Comparison of ENCODE assay signal across 13 cellular contexts in genomic region chr22:39183991-39184585, GRCh38. TPM values are rescaled to one million over a fixed set of nuclear protein-coding genes. Genes with fewer than 3 reads are reported as not detected.
DNase-seq lines count a peak whose midpoint lies in the region; ATAC-seq, FAIRE-seq and TF ChIP-seq lines count a peak whose summit lies in the region.
"Had no signal": no experiment of that assay in that cellular context is flagged by ENCODE, and none has a peak within 500 bp of the region (broad histone marks: within the 10 kb centered on the region; RNA-seq: fewer than 3 reads in every experiment).

No MANE protein-coding gene starts in this region.

- peaks cover 8% of the 10 kb centered on the region for H3K9me3 Mint-ChIP-seq in glutamatergic neuron (ENCODE audit: unreplicated experiment)

- FAIRE-seq in HTR-8/SVneo (lab: Jason Lieb, UNC), result peak; percentile 83
- FAIRE-seq: frontal cortex, GM12878, H54 had no signal

- no peak overlapping the region for H3K4me2 ChIP-seq in smooth muscle cell
- H3K4me2 ChIP-seq: BLaER1 had no signal

- H3K9ac ChIP-seq in smooth muscle cell (ENCODE audit: low read depth), result no peak overlapping the region
- H3K9ac ChIP-seq: BLaER1 had no signal

- TF ChIP-seq POLR2A in esophagus squamous epithelium (IDR thresholded peaks at IDR 0.05), result no peak

- ATAC-seq in GM21737 (IDR thresholded peaks at IDR 0.05; ENCODE audit: unreplicated experiment) (no peak), HG02588 (IDR thresholded peaks at IDR 0.05; ENCODE audit: unreplicated experiment) (no peak)
- ATAC-seq: GM12878 had no signal

- peaks cover 6 to 29% (median 8%) of the 10 kb centered on the region in 3 donors for H3K4me1 ChIP-seq in esophagus squamous epithelium
- H3K4me1 ChIP-seq in smooth muscle cell (ENCODE audit: low read depth), result no peaks in the 10 kb centered on the region
- H3K4me1 ChIP-seq: BLaER1 had no signal

- peak overlapping the region; percentile 32; the same call in 1 of the 2 replicates for H3K27ac ChIP-seq in 22Rv1
- H3K27ac ChIP-seq in esophagus squamous epithelium, result peak overlapping the region in 3 of 4 donors; percentile 63 to 82 (median 77)
- H3K27ac ChIP-seq in smooth muscle cell (ENCODE audit: low read depth), result no peak overlapping the region
- H3K27ac ChIP-seq: BLaER1 had no signal

- TF ChIP-seq CTCF in 22Rv1 (IDR thresholded peaks at IDR 0.05) (no peak), esophagus squamous epithelium (IDR thresholded peaks at IDR 0.05) (no peak), glutamatergic neuron (IDR thresholded peaks at IDR 0.05; ENCODE audit: partially characterized antibody, unreplicated experiment) (no peak), smooth muscle cell (IDR thresholded peaks at IDR 0.05; ENCODE audit: borderline replicate concordance, insufficient read depth, poor library complexity, severe bottlenecking) (no peak)

- H3K27me3 Mint-ChIP-seq in glutamatergic neuron (ENCODE audit: unreplicated experiment), result peaks cover 5% of the 10 kb centered on the region

- peaks cover 4% of the 10 kb centered on the region for H3K36me3 Mint-ChIP-seq in glutamatergic neuron (ENCODE audit: unreplicated experiment)

- WGBS in esophagus squamous epithelium, 2 donors, result 78 to 87% methylated on average over 9 to 10 of the region's 13 CpGs
- WGBS in smooth muscle cell (ENCODE audit: low lambda C conversion rate), result 89% methylated on average over 13 of the region's 13 CpGs

- no peaks in the 10 kb centered on the region for H3K79me2 ChIP-seq in smooth muscle cell (ENCODE audit: low read depth)

- H3K4me3 ChIP-seq in esophagus squamous epithelium, result no peak overlapping the region
- no peak overlapping the region for H3K4me3 ChIP-seq in smooth muscle cell
- H3K4me3 ChIP-seq: BLaER1, GM12878 had no signal

- H4K20me1 ChIP-seq in smooth muscle cell (ENCODE audit: low read depth), result no peaks in the 10 kb centered on the region
- H4K20me1 ChIP-seq: BLaER1 had no signal

- H3K4me3 Mint-ChIP-seq in glutamatergic neuron (ENCODE audit: unreplicated experiment), result no peak overlapping the region

- H3K27me3 ChIP-seq in esophagus squamous epithelium, result no peaks in the 10 kb centered on the region
- no peaks in the 10 kb centered on the region for H3K27me3 ChIP-seq in smooth muscle cell (ENCODE audit: low read depth)
- H3K27me3 ChIP-seq: BLaER1 had no signal

- H2AFZ ChIP-seq in smooth muscle cell (ENCODE audit: low read depth), result no peak overlapping the region

- H3F3A ChIP-seq in smooth muscle cell (ENCODE audit: low read depth), result no peaks in the 10 kb centered on the region

- intact Hi-C loops in esophagus squamous epithelium (cut with DNase I), result no loop called here

- H3K36me3 ChIP-seq in esophagus squamous epithelium, result no peaks in the 10 kb centered on the region
- no peaks in the 10 kb centered on the region for H3K36me3 ChIP-seq in smooth muscle cell (ENCODE audit: low read depth)
- H3K36me3 ChIP-seq: BLaER1 had no signal

- DNase-seq in HTR-8/SVneo (ENCODE audit: insufficient read length, low spot score), result peak; percentile 85
- DNase-seq in esophagus squamous epithelium (lab: John Stamatoyannopoulos, UW), result no peak
- DNase-seq in medulla oblongata (ENCODE audit: extremely low spot score), result peak; percentile 49
- DNase-seq in glutamatergic neuron, result no peak
- no peak for DNase-seq in smooth muscle cell (lab: John Stamatoyannopoulos, UW; ENCODE audit: unreplicated experiment)
- DNase-seq: activated CD4-positive, CD25-positive, alpha-beta regulatory T cell had no signal

- H3K9me3 ChIP-seq in esophagus squamous epithelium, result peaks cover 0 to 5% (median 0%) of the 10 kb centered on the region in 3 donors
- H3K9me3 ChIP-seq in smooth muscle cell (replicated peaks; ENCODE audit: low read depth), result no peaks in the 10 kb centered on the region

- H3K27ac Mint-ChIP-seq in glutamatergic neuron (ENCODE audit: unreplicated experiment), result no peak overlapping the region

- H3K4me1 Mint-ChIP-seq in glutamatergic neuron (ENCODE audit: low read depth, unreplicated experiment), result peaks cover 15% of the 10 kb centered on the region

RNA-seq across cellular contexts. Expression of gene CBX7, which starts 31.6 kb away (rescaled TPM):
- 10 to 100 TPM in 3 of 4 donors, 1 to 10 TPM in 1; 4.7 to 56.1 (median 19.5) TPM for total RNA-seq in esophagus squamous epithelium
- 5.9 TPM for total RNA-seq in glutamatergic neuron (ENCODE audit: unreplicated experiment)
- 0.40 and 4.8 TPM in 2 replicates for total RNA-seq in smooth muscle cell
- 1.7 and 2.2 TPM in 2 replicates for polyA plus RNA-seq in smooth muscle cell

Comparison
In these comparisons a context has a peak if more than half of its experiments do, and no peak if none do; other contexts are left out.
1. DNase-seq: peak in HTR-8/SVneo (single experiment) and medulla oblongata (single experiment); none in esophagus squamous epithelium (single experiment), glutamatergic neuron (single experiment) and smooth muscle cell (single experiment).